Comparison of ENCODE assay signal across 19 cellular contexts in the genomic region with DNA sequence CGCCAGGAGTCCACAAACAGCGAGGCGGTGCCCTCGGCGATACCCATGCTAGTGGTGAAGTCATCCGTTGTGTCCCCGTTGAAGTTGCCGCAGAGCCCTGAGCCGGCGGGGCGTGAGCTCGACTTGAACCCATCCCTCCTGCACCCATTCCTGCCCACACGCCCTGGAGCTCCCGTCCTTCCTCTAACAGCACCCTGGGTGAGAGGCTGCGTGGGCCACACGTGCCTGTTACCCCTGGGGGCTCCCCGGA. TPM values are rescaled to one million over a fixed set of nuclear protein-coding genes. Genes with fewer than 3 reads are reported as not detected.
DNase-seq lines count a peak whose midpoint lies in the region; ATAC-seq and TF ChIP-seq lines count a peak whose summit lies in the region.
"Had no signal": no experiment of that assay in that cellular context is flagged by ENCODE, and none has a peak within 500 bp of the region (broad histone marks: within the 10 kb centered on the region; RNA-seq: fewer than 3 reads in every experiment).

No MANE protein-coding gene starts in this region.

- peaks cover 6% of the 10 kb centered on the region for H3K9me3 Mint-ChIP-seq in activated naive CD4-positive, alpha-beta T cell treated with anti-CD3 and anti-CD28 coated beads, Interleukin-2, amount 10 ng/mL, durations not matched to agents 7 days and 5 days
- H3K9me3 Mint-ChIP-seq in endothelial cell (ENCODE audit: unreplicated experiment), result no peaks in the 10 kb centered on the region
- H3K9me3 Mint-ChIP-seq: CD8-positive, alpha-beta T cell; GM23338 had no signal

- DNase-seq in activated naive CD4-positive, alpha-beta T cell treated with anti-CD3 and anti-CD28 coated beads, Interleukin-2, amount 10 ng/mL, durations not matched to agents 7 days and 5 days, result no peak
- no peak for DNase-seq in activated naive CD4-positive, alpha-beta T cell treated with anti-CD3 and anti-CD28 coated beads, Interleukin-2, amount 50 U/mL, for 16 hours
- peak; percentile 28 for DNase-seq in NB4 (ENCODE audit: low read depth)
- no peak for DNase-seq in endothelial cell (ENCODE audit: low spot score)
- DNase-seq in NCI-H748 treated with DMSO at 0.1 percent for 48 hours (lab: John Stamatoyannopoulos, UW), result no peak
- DNase-seq: CD4-positive, CD25-positive, alpha-beta regulatory T cell; CD8-positive, alpha-beta T cell; DMS 273 treated with DMSO at 0.1 percent for 48 hours; DMS79; EL; GDM1; HFFc6 had no signal

- no peaks in the 10 kb centered on the region for H3K36me3 Mint-ChIP-seq in activated naive CD4-positive, alpha-beta T cell treated with anti-CD3 and anti-CD28 coated beads, Interleukin-2, amount 10 ng/mL, durations not matched to agents 7 days and 5 days
- H3K36me3 Mint-ChIP-seq in endothelial cell (ENCODE audit: low read depth, unreplicated experiment), result peaks cover 15% of the 10 kb centered on the region
- H3K36me3 Mint-ChIP-seq: CD8-positive, alpha-beta T cell had no signal

- H3K4me3 Mint-ChIP-seq in activated naive CD4-positive, alpha-beta T cell treated with anti-CD3 and anti-CD28 coated beads, Interleukin-2, amount 10 ng/mL, durations not matched to agents 7 days and 5 days, result peak overlapping the region; percentile 8
- H3K4me3 Mint-ChIP-seq in endothelial cell (ENCODE audit: unreplicated experiment), result peak overlapping the region; percentile 59
- H3K4me3 Mint-ChIP-seq: B cell; CD8-positive, alpha-beta T cell; GM23338; HFFc6 had no signal

- no peak for ATAC-seq in HG03457 (IDR thresholded peaks at IDR 0.05; ENCODE audit: unreplicated experiment)
- ATAC-seq: CD8-positive, alpha-beta T cell; GM12878; GM23338 had no signal

- no peaks in the 10 kb centered on the region for H3K4me1 Mint-ChIP-seq in activated naive CD4-positive, alpha-beta T cell treated with anti-CD3 and anti-CD28 coated beads, Interleukin-2, amount 10 ng/mL, durations not matched to agents 7 days and 5 days
- H3K4me1 Mint-ChIP-seq in endothelial cell (ENCODE audit: unreplicated experiment), result peaks cover 6% of the 10 kb centered on the region
- H3K4me1 Mint-ChIP-seq: B cell, GM23338 had no signal

- CTCF ChIA-PET in activated naive CD4-positive, alpha-beta T cell treated with anti-CD3 and anti-CD28 coated beads, Interleukin-2, amount 10 ng/mL, durations not matched to agents 7 days and 5 days (lab: Charles Lee), result no interaction called here

- TF ChIP-seq CTCF in NB4 (IDR thresholded peaks at IDR 0.05; ENCODE audit: low read depth, low read length) (no peak), endothelial cell (IDR thresholded peaks at IDR 0.05; ENCODE audit: unreplicated experiment) (no peak)

- no peak for TF ChIP-seq POLR2A in NB4 (IDR thresholded peaks at IDR 0.05; ENCODE audit: extremely low read depth, insufficient read length)

- H3K27me3 Mint-ChIP-seq in activated naive CD4-positive, alpha-beta T cell treated with anti-CD3 and anti-CD28 coated beads, Interleukin-2, amount 10 ng/mL, durations not matched to agents 7 days and 5 days, result no peaks in the 10 kb centered on the region
- peaks cover 35% of the 10 kb centered on the region for H3K27me3 Mint-ChIP-seq in endothelial cell (ENCODE audit: unreplicated experiment)
- H3K27me3 Mint-ChIP-seq: B cell; CD4-positive, CD25-positive, alpha-beta regulatory T cell had no signal

- no peak overlapping the region for H3K4me3 ChIP-seq in NB4 (ENCODE audit: low read depth, low read length)
- H3K4me3 ChIP-seq: BLaER1, GM12878, GM23338, HAP-1 had no signal

- no peak overlapping the region for H3K27ac Mint-ChIP-seq in activated naive CD4-positive, alpha-beta T cell treated with anti-CD3 and anti-CD28 coated beads, Interleukin-2, amount 10 ng/mL, durations not matched to agents 7 days and 5 days
- no peak overlapping the region for H3K27ac Mint-ChIP-seq in endothelial cell (ENCODE audit: unreplicated experiment)
- H3K27ac Mint-ChIP-seq: B cell; CD4-positive, CD25-positive, alpha-beta regulatory T cell; CD8-positive, alpha-beta T cell; GM23338; HFFc6 had no signal

RNA-seq across cellular contexts. Expression of a gene that starts 8.3 kb away (rescaled TPM):
- total RNA-seq in endothelial cell (ENCODE audit: unreplicated experiment), result not detected
- total RNA-seq: B cell; CD4-positive, CD25-positive, alpha-beta regulatory T cell; CD8-positive, alpha-beta T cell; GM23338; H4; HFFc6 had no signal

RNA-seq across cellular contexts. Expression of a gene that starts 46.5 kb away (rescaled TPM):
- total RNA-seq in endothelial cell (ENCODE audit: unreplicated experiment), result not detected
- total RNA-seq: B cell; CD4-positive, CD25-positive, alpha-beta regulatory T cell; CD8-positive, alpha-beta T cell; GM23338; H4 had no signal
